Comparison of ENCODE assay signal across 8 cellular contexts in the genomic region with DNA sequence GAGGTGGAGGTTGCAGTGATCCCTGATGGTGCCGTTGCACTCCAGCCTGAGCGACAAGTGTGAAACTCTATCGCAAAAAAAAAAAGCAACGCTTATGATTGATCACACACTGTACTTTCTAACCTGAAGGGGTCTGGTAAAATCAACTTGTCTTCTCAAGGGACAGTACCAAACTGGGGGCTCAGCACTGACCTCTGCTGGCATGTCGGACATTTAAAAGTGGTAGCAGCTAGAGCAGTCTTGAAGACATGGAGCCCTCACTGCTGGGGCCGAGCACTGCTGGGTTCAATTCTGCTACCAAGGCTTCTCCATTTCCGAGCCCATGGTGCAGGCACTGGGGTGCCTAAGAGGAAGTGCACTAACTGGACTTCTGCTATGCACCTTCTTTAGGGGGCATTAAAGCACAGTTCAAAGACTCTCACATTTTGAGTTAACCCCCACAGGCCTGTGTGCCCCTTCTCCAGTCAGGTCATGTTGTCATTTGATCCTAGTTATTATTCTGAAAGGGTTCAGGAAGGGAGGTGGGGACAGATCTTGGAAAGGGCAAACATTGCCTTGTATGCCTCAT. TPM values are rescaled to one million over a fixed set of nuclear protein-coding genes. Genes with fewer than 3 reads are reported as not detected.
DNase-seq lines count a peak whose midpoint lies in the region; ATAC-seq and TF ChIP-seq lines count a peak whose summit lies in the region.

No MANE protein-coding gene starts in this region.

- DNase-seq in activated effector memory CD4-positive, alpha-beta T cell treated with anti-CD3 and anti-CD28 coated beads, Interleukin-2, amount 50 U/mL, for 16 hours = peak; percentile 68
- DNase-seq in activated effector memory CD4-positive, alpha-beta T cell treated with Interleukin-2 at 50 U/mL for 16 hours = no peak
- peak; percentile 28 for DNase-seq in activated T-cell treated with anti-CD3 and anti-CD28 coated beads, Interleukin-2, amount 50 U/mL, for 4 hours
- DNase-seq in left kidney (ENCODE audit: low read depth, low spot score) (peak; percentile 59), upper lobe of left lung (peak in 1 of 2 donors; percentile 52)

- peaks cover 10% of the 10 kb centered on the region for H3K4me1 Mint-ChIP-seq in activated T-cell treated with anti-CD3 and anti-CD28 coated beads, Interleukin-2, amount 50 U/mL, for 4 hours (ENCODE audit: low read depth)

- no peak overlapping the region for H3K9ac ChIP-seq in KMS-11

- no peak overlapping the region for H3K4me2 ChIP-seq in KMS-11

- H3K4me3 ChIP-seq in KMS-11 (IDR thresholded peaks at IDR 0.05; ENCODE audit: insufficient read depth, low read depth, low read length) (no peak overlapping the region), upper lobe of left lung (no peak overlapping the region)

- H3K27me3 Mint-ChIP-seq in activated T-cell treated with anti-CD3 and anti-CD28 coated beads, Interleukin-2, amount 50 U/mL, for 4 hours (ENCODE audit: low read depth) = no peaks in the 10 kb centered on the region

- TF ChIP-seq POLR2A in upper lobe of left lung (IDR thresholded peaks at IDR 0.05) = no peak

- H3K4me3 Mint-ChIP-seq in activated T-cell treated with anti-CD3 and anti-CD28 coated beads, Interleukin-2, amount 50 U/mL, for 4 hours = no peak overlapping the region

- H3K27me3 ChIP-seq in KMS-11 (ENCODE audit: insufficient read depth, low read depth) (no peaks in the 10 kb centered on the region), upper lobe of left lung (no peaks in the 10 kb centered on the region)

- WGBS in upper lobe of left lung, 2 donors = 61 to 75% methylated on average over 7 of the region's 7 CpGs

- H2AFZ ChIP-seq in KMS-11 (ENCODE audit: low read depth) = no peak overlapping the region

- TF ChIP-seq EP300 in upper lobe of left lung (IDR thresholded peaks at IDR 0.05) = no peak

- TF ChIP-seq CTCF in KMS-11 (conservative IDR thresholded peaks at IDR 0.05; ENCODE audit: low read depth, low read length) (peak; percentile 52; the same call in 1 of the 2 replicates), upper lobe of left lung (IDR thresholded peaks at IDR 0.05) (peak in 3 of 6 experiments; percentile 17 to 31 (median 26))

- H3K9me3 ChIP-seq in upper lobe of left lung = no peaks in the 10 kb centered on the region

- no peaks in the 10 kb centered on the region for H3K36me3 ChIP-seq in KMS-11 (ENCODE audit: insufficient read depth)
- no peaks in the 10 kb centered on the region for H3K36me3 ChIP-seq in upper lobe of left lung

- no peaks in the 10 kb centered on the region for H4K20me1 ChIP-seq in KMS-11 (ENCODE audit: insufficient read depth)

- H3K4me1 ChIP-seq in KMS-11 (ENCODE audit: low read depth, poor library complexity, severe bottlenecking) (no peaks in the 10 kb centered on the region), upper lobe of left lung (peaks cover 12 to 15% (median 13%) of the 10 kb centered on the region in 4 donors)

- H3K9me3 Mint-ChIP-seq in activated T-cell treated with anti-CD3 and anti-CD28 coated beads, Interleukin-2, amount 50 U/mL, for 4 hours = no peaks in the 10 kb centered on the region

- peak; percentile 25 to 41 for ATAC-seq in activated T-cell treated with anti-CD3 and anti-CD28 coated beads, Interleukin-2, amount 50 U/mL, for 4 hours
- ATAC-seq in upper lobe of left lung (ENCODE audit: low FRiP score in 2 of 2) (peak; percentile 53 to 62), GM19463 (IDR thresholded peaks at IDR 0.05; ENCODE audit: unreplicated experiment) (no peak), HG02610 (IDR thresholded peaks at IDR 0.05; ENCODE audit: unreplicated experiment) (no peak)

- H3K36me3 Mint-ChIP-seq in activated T-cell treated with anti-CD3 and anti-CD28 coated beads, Interleukin-2, amount 50 U/mL, for 4 hours (ENCODE audit: insufficient read depth) = no peaks in the 10 kb centered on the region

- no peaks in the 10 kb centered on the region for H3K79me2 ChIP-seq in KMS-11 (ENCODE audit: insufficient read depth, low read depth)

- H3K27ac ChIP-seq in KMS-11 (no peak overlapping the region), upper lobe of left lung (no peak overlapping the region)

RNA-seq across cellular contexts. Expression of a gene that starts 26.4 kb away (rescaled TPM):
- 1 to 10 TPM; 5.7 to 6.9 (median 6.7) TPM for total RNA-seq in activated T-cell treated with anti-CD3 and anti-CD28 coated beads, Interleukin-2, amount 50 U/mL, for 4 hours
- total RNA-seq in upper lobe of left lung = 100 to 1,000 TPM in 5 of 6 donors, 10 to 100 TPM in 1; 98.3 to 344 (median 176) TPM

Comparison
In these comparisons a context has a peak if more than half of its experiments do, and no peak if none do; other contexts are left out.
1. ATAC-seq: peak in activated T-cell treated with anti-CD3 and anti-CD28 coated beads, Interleukin-2, amount 50 U/mL, for 4 hours (2 of 2) and upper lobe of left lung (2 of 2); none in GM19463 (single experiment) and HG02610 (single experiment).
2. RNA of a gene that starts 26.4 kb away (total RNA-seq): 98.3 to 344 TPM in upper lobe of left lung; 5.7 to 6.9 TPM in activated T-cell treated with anti-CD3 and anti-CD28 coated beads, Interleukin-2, amount 50 U/mL, for 4 hours; every median in the first group is over 10 times any median in the second.